In the genomic region with DNA sequence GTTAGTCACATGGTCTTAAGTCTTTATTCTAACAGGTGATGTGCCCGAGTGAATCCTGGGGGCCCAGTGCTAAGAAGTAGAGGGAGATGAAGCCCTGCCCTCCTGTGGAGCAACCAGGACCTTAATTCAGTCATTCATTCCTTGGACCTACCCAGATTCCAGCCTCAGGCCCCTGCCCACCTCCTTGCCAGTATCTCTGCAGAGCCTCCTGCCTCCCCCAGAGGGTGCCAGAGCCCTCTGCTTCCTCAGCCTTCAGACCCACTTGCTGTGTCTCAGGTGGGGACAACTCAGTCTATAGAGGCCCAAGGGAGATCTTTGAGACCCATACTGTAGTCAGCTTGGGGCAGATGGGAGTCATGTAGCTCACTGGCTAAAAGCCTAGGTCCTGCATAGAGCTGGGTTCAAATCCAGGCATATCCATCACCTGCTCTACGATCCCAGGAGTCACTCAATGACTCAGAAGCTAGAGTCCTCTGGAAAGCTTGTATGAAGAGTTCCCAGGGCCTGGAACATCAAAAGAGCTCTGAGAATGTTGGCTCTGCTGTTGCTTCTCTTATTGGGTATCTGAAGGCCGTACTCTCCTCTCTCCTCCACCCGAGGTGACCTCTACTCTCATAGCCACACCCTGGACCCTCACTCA, we compare ENCODE assay signal across 8 cellular contexts. TPM values are rescaled to one million over a fixed set of nuclear protein-coding genes. Genes with fewer than 3 reads are reported as not detected.
DNase-seq lines count a peak whose midpoint lies in the region; ATAC-seq, FAIRE-seq and TF ChIP-seq lines count a peak whose summit lies in the region.

No MANE protein-coding gene starts in this region.

- no peak for FAIRE-seq in small intestine (lab: Jason Lieb, UNC)

- DNase-seq in AG09309 (ENCODE audit: low read depth): no peak
- DNase-seq in GM12865 (ENCODE audit: low read depth): peak; percentile 71
- peak; percentile 35 to 45 for DNase-seq in NCI-H1930 (lab: John Stamatoyannopoulos, UW)
- peak; percentile 39 to 48 for DNase-seq in activated T-cell treated with anti-CD3 and anti-CD28 coated beads, Interleukin-2, amount 50 U/mL, for 48 hours
- DNase-seq in left ventricle myocardium inferior: no peak
- DNase-seq in small intestine: peak; percentile 31
- no peak for DNase-seq in activated CD4-positive, CD25-positive, alpha-beta regulatory T cell (lab: John Stamatoyannopoulos, UW)

- no peaks in the 10 kb centered on the region for H3K36me3 ChIP-seq in left ventricle myocardium inferior
- no peaks in the 10 kb centered on the region for H3K36me3 ChIP-seq in small intestine (ENCODE audit: control insufficient read depth in 2 of 2, insufficient read depth in 2 of 2, low read length in 2 of 2)

- WGBS in small intestine, 3 donors: 56 to 66% (median 60%) methylated on average over 4 of the region's 4 CpGs

- H3K27me3 ChIP-seq in left ventricle myocardium inferior (ENCODE audit: low read depth) (peaks cover 3% of the 10 kb centered on the region), small intestine (ENCODE audit: control insufficient read depth in 2 of 2, insufficient read depth in 2 of 2, low read length in 2 of 2) (no peaks in the 10 kb centered on the region)

- H3K9me3 ChIP-seq in left ventricle myocardium inferior (replicated peaks) (no peaks in the 10 kb centered on the region), small intestine (ENCODE audit: control insufficient read depth, low read depth) (no peaks in the 10 kb centered on the region)

- intact Hi-C loops in left ventricle myocardium inferior (cut with micrococcal nuclease): no loop called here

- H3K27ac ChIP-seq in left ventricle myocardium inferior (replicated peaks) (no peak overlapping the region), small intestine (ENCODE audit: low read depth in 1 of 2, low read length in 1 of 2) (no peak overlapping the region)

- TF ChIP-seq CTCF in AG09309 (IDR thresholded peaks at IDR 0.05; ENCODE audit: control insufficient read depth, insufficient read depth, low read depth, low read length, missing control alignments) (peak; percentile 86), GM12865 (IDR thresholded peaks at IDR 0.05; ENCODE audit: insufficient read depth, low read depth, low read length, missing control alignments) (peak; percentile 83), left ventricle myocardium inferior (IDR thresholded peaks at IDR 0.05; ENCODE audit: borderline replicate concordance) (peak; percentile 87)

- H3K4me1 ChIP-seq in left ventricle myocardium inferior: no peaks in the 10 kb centered on the region
- no peaks in the 10 kb centered on the region for H3K4me1 ChIP-seq in small intestine (ENCODE audit: control insufficient read depth in 2 of 2, insufficient read depth in 1 of 2, low read depth in 1 of 2, low read length in 1 of 2)

- no peak for ATAC-seq in HG03342 (IDR thresholded peaks at IDR 0.05; ENCODE audit: unreplicated experiment)

- no peak overlapping the region for H3K4me3 ChIP-seq in AG09309 (ENCODE audit: control insufficient read depth, low read depth, low read length)
- no peak overlapping the region for H3K4me3 ChIP-seq in GM12865 (ENCODE audit: low read depth, low read length)
- H3K4me3 ChIP-seq in left ventricle myocardium inferior: no peak overlapping the region
- no peak overlapping the region for H3K4me3 ChIP-seq in small intestine (ENCODE audit: low read depth in 1 of 2, low read length in 2 of 2)

RNA-seq across cellular contexts. Expression of gene SIGLEC1, which starts 3.9 kb away (rescaled TPM):
- 6.4 TPM for total RNA-seq in left ventricle myocardium inferior
- polyA plus RNA-seq in small intestine: 1 to 10 TPM in 2 of 3 donors, under 1 TPM in 1; 0.22 to 6.3 (median 1.1) TPM

RNA-seq across cellular contexts. Expression of gene HSPA12B, which starts 16.2 kb away (rescaled TPM):
- total RNA-seq in left ventricle myocardium inferior: 12.5 TPM
- polyA plus RNA-seq in small intestine: 1 to 10 TPM in 2 of 3 donors, not detected in 1; 2.7 to 9.7 TPM

RNA-seq across cellular contexts. Expression of gene ADAM33, which starts 34.5 kb away (rescaled TPM):
- 10.8 TPM for total RNA-seq in left ventricle myocardium inferior
- polyA plus RNA-seq in small intestine: 10 to 100 TPM in 1 of 3 donors, under 1 TPM in 2; 0.22 to 10.9 (median 0.27) TPM

RNA-seq across cellular contexts. Expression of gene ADISSP, which starts 51.2 kb away (rescaled TPM):
- 10.2 TPM for total RNA-seq in left ventricle myocardium inferior
- polyA plus RNA-seq in small intestine: 10 to 100 TPM in 2 of 3 donors, 1 to 10 TPM in 1; 5.8 to 38.4 (median 14.3) TPM

RNA-seq across cellular contexts. Expression of gene GFRA4, which starts 53.1 kb away (rescaled TPM):
- not detected for total RNA-seq in left ventricle myocardium inferior
- polyA plus RNA-seq in small intestine: not detected

Comparison
In these comparisons a context has a peak if more than half of its experiments do, and no peak if none do; other contexts are left out.
1. DNase-seq: peak in GM12865 (single experiment), NCI-H1930 (2 of 2), activated T-cell treated with anti-CD3 and anti-CD28 coated beads, Interleukin-2, amount 50 U/mL, for 48 hours (2 of 2) and small intestine (single experiment); none in AG09309 (single experiment), left ventricle myocardium inferior (single experiment) and activated CD4-positive, CD25-positive, alpha-beta regulatory T cell (0 of 4).
2. Peak in every context shown above with its lines, with median percentiles within 50 percentile points of each other: CTCF ChIP-seq.